ENCODE assay signal across 30 cellular contexts in the genomic region with DNA sequence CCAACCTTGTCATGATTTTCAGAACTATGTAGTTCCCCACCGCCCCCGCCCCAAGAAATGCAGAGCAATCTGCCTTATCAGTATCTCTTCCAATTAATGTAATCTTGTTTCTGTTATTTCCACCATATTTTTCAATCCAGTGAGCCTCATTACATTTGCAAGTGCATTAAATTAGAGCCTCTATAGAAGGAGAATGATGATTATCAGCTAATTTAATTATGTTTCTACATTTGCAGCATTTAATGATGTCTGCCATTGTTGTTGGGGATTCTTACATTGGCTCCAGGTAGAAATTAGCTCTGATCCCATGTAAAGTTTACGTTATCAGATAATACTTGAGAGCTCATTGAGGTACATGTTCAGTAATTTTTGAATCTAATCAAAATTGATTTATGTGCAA.
"Had no signal": no experiment of that assay in that cellular context is flagged by ENCODE, and none has a peak within 500 bp of the region (broad histone marks: within the 10 kb centered on the region; RNA-seq: fewer than 3 reads in every experiment).

No MANE protein-coding gene starts in this region.

- H3K36me3 ChIP-seq: adrenal gland, ascending aorta, brain microvascular endothelial cell, breast epithelium, cardiac muscle cell had no signal

- H3K4me1 ChIP-seq: adrenal gland, ascending aorta, body of pancreas, breast epithelium had no signal

- DNase-seq: activated effector memory CD4-positive, alpha-beta T cell treated with anti-CD3 and anti-CD28 coated beads, Interleukin-2, amount 50 U/mL, for 16 hours; activated effector memory CD4-positive, alpha-beta T cell treated with Interleukin-2 at 50 U/mL for 16 hours; activated gamma-delta T cell; activated gamma-delta T cell treated with Interleukin-2 at 50 U/mL for 16 hours; activated naive CD4-positive, alpha-beta T cell; activated naive CD4-positive, alpha-beta T cell treated with anti-CD3 and anti-CD28 coated beads for 36 hours; activated naive CD4-positive, alpha-beta T cell treated with anti-CD3 and anti-CD28 coated beads, Interleukin-2, amount 10 ng/mL, durations not matched to agents 7 days and 5 days; activated naive CD4-positive, alpha-beta T cell treated with anti-CD3 and anti-CD28 coated beads, Interleukin-2, amount 50 U/mL, for 16 hours; activated naive CD4-positive, alpha-beta T cell treated with Interleukin-2 at 50 U/mL for 16 hours; activated naive CD8-positive, alpha-beta T cell treated with anti-CD3 and anti-CD28 coated beads for 36 hours; activated naive CD8-positive, alpha-beta T cell treated with anti-CD3 and anti-CD28 coated beads, Interleukin-2, amount 10 ng/mL, durations not matched to agents 7 days and 5 days; activated naive CD8-positive, alpha-beta T cell treated with anti-CD3 and anti-CD28 coated beads, Interleukin-2, amount 50 U/mL, for 24 hours; activated T-cell treated with anti-CD3 and anti-CD28 coated beads, Interleukin-2, amount 50 U/mL, for 4 hours; activated T-cell treated with anti-CD3 and anti-CD28 coated beads, Interleukin-2, amount 50 U/mL, for 48 hours; activated T-cell treated with anti-CD3 and anti-CD28 coated beads, Interleukin-2, amount 50 U/mL, for 72 hours; adrenal gland; amniotic stem cell; amygdala; anterior cingulate cortex; aorta; body of pancreas; brain microvascular endothelial cell; caudate nucleus; central memory CD4-positive, alpha-beta T cell; cerebellar nuclear complex had no signal

- ATAC-seq: activated naive CD4-positive, alpha-beta T cell treated with anti-CD3 and anti-CD28 coated beads, Interleukin-2, amount 50 U/mL, for 72 hours; activated naive CD8-positive, alpha-beta T cell treated with anti-CD3 and anti-CD28 coated beads, Interleukin-2, amount 50 U/mL, for 24 hours; activated T-cell treated with anti-CD3 and anti-CD28 coated beads, Interleukin-2, amount 50 U/mL, for 4 hours; activated T-cell treated with anti-CD3 and anti-CD28 coated beads, Interleukin-2, amount 50 U/mL, for 72 hours; activated T-helper 17 cell treated with anti-CD3 and anti-CD28 coated beads, Interleukin-2, amount 50 U/mL, for 72 hours; body of pancreas had no signal

- H3K4me3 ChIP-seq: adrenal gland, ascending aorta, body of pancreas, breast epithelium, cardiac muscle cell had no signal

- H3K27ac ChIP-seq: adrenal gland, ascending aorta, body of pancreas, brain microvascular endothelial cell, breast epithelium, cardiac muscle cell had no signal

- H3K9me3 ChIP-seq: adrenal gland, ascending aorta, body of pancreas, breast epithelium had no signal

- H3K27me3 ChIP-seq: adrenal gland, ascending aorta, brain microvascular endothelial cell, breast epithelium, cardiac muscle cell had no signal
